ENCODE assay signal across 16 cellular contexts in genomic region chr13:31150315-31150985, GRCh38.
"Had no signal": no experiment of that assay in that cellular context is flagged by ENCODE, and none has a peak within 500 bp of the region (broad histone marks: within the 10 kb centered on the region; RNA-seq: fewer than 3 reads in every experiment).

No MANE protein-coding gene starts in this region.

- H3K9me3 Mint-ChIP-seq: activated naive CD4-positive, alpha-beta T cell treated with anti-CD3 and anti-CD28 coated beads for 36 hours; natural killer cell treated with Interleukin-12 subunit alpha and Interleukin-12 subunit beta and Interleukin-15 and Interleukin-18, amount 100 ng/mL, for 72 hours; type B pancreatic cell had no signal

- H3K27me3 ChIP-seq: adrenal gland, heart left ventricle had no signal

- ATAC-seq: activated CD8-positive, alpha-beta memory T cell treated with anti-CD3 and anti-CD28 coated beads, Interleukin-2, amount 10 ng/mL, durations not matched to agents 7 days and 5 days; heart left ventricle; left colon; mucosa of descending colon; natural killer cell treated with Interleukin-12 subunit alpha and Interleukin-12 subunit beta and Interleukin-15 and Interleukin-18, amount 100 ng/mL, for 72 hours; right cardiac atrium had no signal

- H3K27ac Mint-ChIP-seq: activated CD8-positive, alpha-beta memory T cell treated with anti-CD3 and anti-CD28 coated beads, Interleukin-2, amount 10 ng/mL, durations not matched to agents 7 days and 5 days; activated naive CD4-positive, alpha-beta T cell treated with anti-CD3 and anti-CD28 coated beads for 36 hours; type B pancreatic cell had no signal

- H3K27me3 Mint-ChIP-seq: activated CD8-positive, alpha-beta memory T cell treated with anti-CD3 and anti-CD28 coated beads, Interleukin-2, amount 10 ng/mL, durations not matched to agents 7 days and 5 days; natural killer cell treated with Interleukin-12 subunit alpha and Interleukin-12 subunit beta and Interleukin-15 and Interleukin-18, amount 100 ng/mL, for 72 hours; type B pancreatic cell had no signal

- H3K9me3 ChIP-seq: adrenal gland, heart left ventricle, mucosa of descending colon had no signal

- H3K27ac ChIP-seq: adrenal gland, coronary artery, heart left ventricle had no signal

- H3K4me1 ChIP-seq: adrenal gland, heart left ventricle had no signal

- H3K4me3 ChIP-seq: adrenal gland, coronary artery, heart left ventricle, mucosa of descending colon had no signal

- H3K4me3 Mint-ChIP-seq: activated CD8-positive, alpha-beta memory T cell treated with anti-CD3 and anti-CD28 coated beads, Interleukin-2, amount 10 ng/mL, durations not matched to agents 7 days and 5 days; activated naive CD4-positive, alpha-beta T cell treated with anti-CD3 and anti-CD28 coated beads for 36 hours; natural killer cell treated with Interleukin-12 subunit alpha and Interleukin-12 subunit beta and Interleukin-15 and Interleukin-18, amount 100 ng/mL, for 72 hours; type B pancreatic cell had no signal

- DNase-seq: activated CD4-positive, alpha-beta T cell treated with anti-CD3 and anti-CD28 coated beads for 48 hours; activated CD8-positive, alpha-beta memory T cell treated with anti-CD3 and anti-CD28 coated beads, Interleukin-2, amount 10 ng/mL, durations not matched to agents 7 days and 5 days; activated naive CD4-positive, alpha-beta T cell treated with anti-CD3 and anti-CD28 coated beads for 36 hours; adrenal gland; caudate nucleus; effector CD4-positive, alpha-beta T cell; heart left ventricle; left colon; mucosa of descending colon; nucleus accumbens; right cardiac atrium; small intestine; SW 1271 had no signal
